In genomic region chr10:43160919-43161251, GRCh38 we compare ENCODE assay signal across 8 cellular contexts. TPM values are rescaled to one million over a fixed set of nuclear protein-coding genes. Genes with fewer than 3 reads are reported as not detected.
DNase-seq lines count a peak whose midpoint lies in the region; ATAC-seq and TF ChIP-seq lines count a peak whose summit lies in the region.

No MANE protein-coding gene starts in this region.

- DNase-seq in GM23248 (no peak), HL-60 (ENCODE audit: low read depth in 1 of 2, low spot score in 1 of 2) (no peak), natural killer cell (no peak), epidermal melanocyte (ENCODE audit: insufficient read length, low spot score) (no peak), WTC11 (ENCODE audit: low spot score) (no peak), esophagus muscularis mucosa (ENCODE audit: extremely low spot score) (no peak), glutamatergic neuron (no peak)

- H3K27me3 Mint-ChIP-seq in natural killer cell (ENCODE audit: low read depth in 2 of 2) (no peaks in the 10 kb centered on the region), WTC11 (ENCODE audit: low read depth) (no peaks in the 10 kb centered on the region), glutamatergic neuron (ENCODE audit: unreplicated experiment) (peaks cover 3% of the 10 kb centered on the region)

- peak; percentile 81 for ATAC-seq in GM19025 (IDR thresholded peaks at IDR 0.05; ENCODE audit: low read depth, unreplicated experiment)
- ATAC-seq in natural killer cell = no peak
- ATAC-seq in WTC11 = no peak

- in situ Hi-C loops in GM23248 (cut with MboI) = no loop called here

- TF ChIP-seq CTCF in HL-60 (IDR thresholded peaks at IDR 0.05; ENCODE audit: insufficient read depth, low read length) = no peak
- no peak for TF ChIP-seq CTCF in natural killer cell (IDR thresholded peaks at IDR 0.05)
- no peak for TF ChIP-seq CTCF in WTC11 (IDR thresholded peaks at IDR 0.05)
- no peak for TF ChIP-seq CTCF in esophagus muscularis mucosa (IDR thresholded peaks at IDR 0.05)
- TF ChIP-seq CTCF in glutamatergic neuron (IDR thresholded peaks at IDR 0.05; ENCODE audit: partially characterized antibody, unreplicated experiment) = no peak

- H3K4me3 ChIP-seq in GM23248 (peak overlapping the region; percentile 49), HL-60 (replicated peaks; ENCODE audit: insufficient read depth, low read length) (no peak overlapping the region), esophagus muscularis mucosa (no peak overlapping the region)

- H3K4me3 Mint-ChIP-seq in natural killer cell (peak overlapping the region; percentile 3), WTC11 (no peak overlapping the region), glutamatergic neuron (ENCODE audit: unreplicated experiment) (no peak overlapping the region)

- WGBS in GM23248 (ENCODE audit: low coverage in 1 of 2, low lambda C conversion rate in 2 of 2, missing lambda C conversion rate in 2 of 2), 2 experiments = 66% methylated on average over 2 of the region's 2 CpGs
- 83% methylated on average over 2 of the region's 2 CpGs for WGBS in esophagus muscularis mucosa

- no peak overlapping the region for H2AFZ ChIP-seq in GM23248

- intact Hi-C loops in natural killer cell (cut with micrococcal nuclease) = loop anchor here (5.0 kb wide), 1 partner anchor 34 kb away; no protein-coding TSS in a partner anchor
- intact Hi-C loops in esophagus muscularis mucosa (cut with DNase I) = no loop called here

- POLR2A ChIA-PET in WTC11 (lab: Charles Lee) = no interaction called here

- TF ChIP-seq EP300 in esophagus muscularis mucosa (IDR thresholded peaks at IDR 0.05) = no peak

- H4K20me1 ChIP-seq in GM23248 (ENCODE audit: insufficient read depth) = no peaks in the 10 kb centered on the region; the same call in 1 of the 2 replicates

- H3K4me1 Mint-ChIP-seq in natural killer cell = peaks cover 56 to 63% of the 10 kb centered on the region in 2 donors
- H3K4me1 Mint-ChIP-seq in WTC11 = no peaks in the 10 kb centered on the region
- H3K4me1 Mint-ChIP-seq in glutamatergic neuron (ENCODE audit: low read depth, unreplicated experiment) = peaks cover 4% of the 10 kb centered on the region

- H3K36me3 ChIP-seq in GM23248 (ENCODE audit: low read depth) (peaks cover 4% of the 10 kb centered on the region; the same call in 1 of the 2 replicates), esophagus muscularis mucosa (peaks cover 0 to 38% (median 11%) of the 10 kb centered on the region in 4 donors)

- no peaks in the 10 kb centered on the region for H3K9me3 Mint-ChIP-seq in natural killer cell
- H3K9me3 Mint-ChIP-seq in WTC11 = no peaks in the 10 kb centered on the region
- no peaks in the 10 kb centered on the region for H3K9me3 Mint-ChIP-seq in glutamatergic neuron (ENCODE audit: unreplicated experiment)

- no peaks in the 10 kb centered on the region for H3K36me3 Mint-ChIP-seq in natural killer cell
- H3K36me3 Mint-ChIP-seq in WTC11 = no peaks in the 10 kb centered on the region
- H3K36me3 Mint-ChIP-seq in glutamatergic neuron (ENCODE audit: unreplicated experiment) = no peaks in the 10 kb centered on the region

- CTCF ChIA-PET in WTC11 (lab: Charles Lee) = no interaction called here

- H3K27ac Mint-ChIP-seq in natural killer cell (peak overlapping the region; percentile 65 to 71), WTC11 (no peak overlapping the region), glutamatergic neuron (ENCODE audit: unreplicated experiment) (no peak overlapping the region)

- H3K27me3 ChIP-seq in GM23248 (replicated peaks; ENCODE audit: insufficient read depth) = no peaks in the 10 kb centered on the region
- no peaks in the 10 kb centered on the region for H3K27me3 ChIP-seq in HL-60 (ENCODE audit: insufficient read depth, poor library complexity, severe bottlenecking)
- no peaks in the 10 kb centered on the region for H3K27me3 ChIP-seq in esophagus muscularis mucosa

- peak overlapping the region; percentile 76 for H3K4me2 ChIP-seq in GM23248 (ENCODE audit: unreplicated experiment)

- H3K4me1 ChIP-seq in GM23248 (ENCODE audit: insufficient read depth) = peaks cover 34% of the 10 kb centered on the region
- H3K4me1 ChIP-seq in esophagus muscularis mucosa = peaks cover 6 to 39% (median 26%) of the 10 kb centered on the region in 4 donors

- peaks cover 85% of the 10 kb centered on the region for H3K79me2 ChIP-seq in GM23248 (ENCODE audit: insufficient read depth)

- H3K9me2 ChIP-seq in GM23248 (ENCODE audit: insufficient read depth) = no peaks in the 10 kb centered on the region

- peaks cover 38% of the 10 kb centered on the region for H3F3A ChIP-seq in GM23248 (ENCODE audit: insufficient read depth)

- no peaks in the 10 kb centered on the region for H3K9me3 ChIP-seq in GM23248 (ENCODE audit: low read depth)
- no peaks in the 10 kb centered on the region for H3K9me3 ChIP-seq in esophagus muscularis mucosa

- H3K27ac ChIP-seq in GM23248 = peak overlapping the region; percentile 90
- H3K27ac ChIP-seq in HL-60 (replicated peaks) = peak overlapping the region; percentile 31
- H3K27ac ChIP-seq in esophagus muscularis mucosa (replicated peaks in 1 of 4) = peak overlapping the region in 1 of 4 donors; percentile 20

- no peak for TF ChIP-seq POLR2A in esophagus muscularis mucosa (IDR thresholded peaks at IDR 0.05; ENCODE audit: low read depth)

- peak overlapping the region; percentile 57 for H3K9ac ChIP-seq in GM23248

TF ChIP-seq in WTC11, 78 proteins besides CTCF, POLR2A, EP300 and RAD21:
- TF ChIP-seq ZNF671 (CRISPR knock-in tag; IDR thresholded peaks at IDR 0.05) (no peak), ATF1 (CRISPR knock-in tag; IDR thresholded peaks at IDR 0.05) (no peak), JAZF1 (CRISPR knock-in tag; IDR thresholded peaks at IDR 0.05) (no peak), ZNF317 (CRISPR knock-in tag; IDR thresholded peaks at IDR 0.05; ENCODE audit: borderline replicate concordance, low read depth) (no peak), HMGXB4 (CRISPR knock-in tag; IDR thresholded peaks at IDR 0.05) (no peak)

RNA-seq across cellular contexts. Expression of gene CSGALNACT2, which starts 22.6 kb away (rescaled TPM):
- total RNA-seq in GM23248 (2014; rRNA removed; shearing (Covaris generic)) = 11.5 and 17.4 TPM in 2 replicates
- 26.3 and 27.8 TPM in 2 replicates for polyA plus RNA-seq in GM23248 (2016; fragmentation: Nextera tagmentation; extraction: Ambion mirVana)
- 10 to 100 TPM; 49.9 to 57.4 (median 52.8) TPM for total RNA-seq in natural killer cell
- 5.1 to 5.7 TPM (median 5.2 TPM) in 3 replicates for total RNA-seq in WTC11 (2021)
- 10 to 100 TPM; 25.6 to 39.5 (median 33.9) TPM for total RNA-seq in esophagus muscularis mucosa
- 28.3 TPM for total RNA-seq in glutamatergic neuron (ENCODE audit: unreplicated experiment)

Comparison
In these comparisons a context has a peak if more than half of its experiments do, and no peak if none do; other contexts are left out.
1. H3K27ac Mint-ChIP-seq: peak in natural killer cell (2 of 2); none in WTC11 (single experiment) and glutamatergic neuron (single experiment).